ENCODE assay signal across 8 cellular contexts in the genomic region with DNA sequence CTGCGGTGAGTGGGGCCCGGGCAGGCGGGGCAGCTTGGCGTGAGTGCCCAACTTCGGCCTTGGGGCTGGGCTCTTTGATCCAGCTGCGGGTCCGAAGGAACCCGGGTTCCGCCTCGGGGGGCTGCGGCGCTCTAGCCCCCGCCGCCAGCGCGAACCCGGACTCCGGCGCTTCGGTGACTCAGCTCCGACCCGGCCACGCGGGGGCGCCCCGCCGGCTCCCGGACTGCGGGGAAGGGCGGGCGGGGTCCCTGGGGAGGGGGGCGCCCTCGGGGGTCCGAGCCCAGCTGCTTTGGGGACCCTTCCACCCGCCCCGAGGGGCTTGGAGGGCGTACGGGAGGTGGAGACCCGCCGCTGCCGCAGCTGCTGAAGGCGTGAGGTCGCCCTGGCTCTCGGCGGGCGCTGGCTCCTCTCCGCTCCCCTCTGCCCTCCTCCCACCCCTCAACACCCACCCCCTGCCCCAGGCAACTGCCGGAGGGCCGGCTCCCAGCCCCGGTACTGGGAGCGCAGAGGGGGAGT. TPM values are rescaled to one million over a fixed set of nuclear protein-coding genes. Genes with fewer than 3 reads are reported as not detected.
DNase-seq lines count a peak whose midpoint lies in the region; ATAC-seq and TF ChIP-seq lines count a peak whose summit lies in the region.

No MANE protein-coding gene starts in this region.

- TF ChIP-seq EP300 in transverse colon (IDR thresholded peaks at IDR 0.05; ENCODE audit: low read depth): no peak

- no peak for TF ChIP-seq CTCF in fibroblast of mammary gland (conservative IDR thresholded peaks at IDR 0.05; ENCODE audit: control insufficient read depth, insufficient read depth, low read depth, low read length)
- TF ChIP-seq CTCF in neural crest cell (conservative IDR thresholded peaks at IDR 0.05): peak; percentile 82
- TF ChIP-seq CTCF in transverse colon (IDR thresholded peaks at IDR 0.05): peak in 4 of 5 experiments; percentile 59 to 80 (median 70)

- peak; percentile 59 for ATAC-seq in GM18868 (IDR thresholded peaks at IDR 0.05; ENCODE audit: unreplicated experiment)

- in situ Hi-C loops in transverse colon (cut with MboI; ENCODE audit: low pct_ligation_motif_present in 1 of 4, low pct_unique_long_range_greater_than_20kb in 1 of 4, low sequenced_read_pairs in 3 of 4): loop anchor here in 2 of 4 donors (25.0 kb wide), 1 partner anchor 319 kb away; a partner anchor contains a TSS

- H3K4me1 Mint-ChIP-seq in neural crest cell: peaks cover 29% of the 10 kb centered on the region

- DNase-seq in 8988T: peak; percentile 86
- DNase-seq in MG63: peak; percentile 70
- DNase-seq in activated T-cell treated with anti-CD3 and anti-CD28 coated beads for 48 hours (ENCODE audit: low read depth): peak; percentile 41
- no peak for DNase-seq in fibroblast of mammary gland (ENCODE audit: low read depth)
- DNase-seq in neural crest cell (ENCODE audit: low read depth, low spot score): peak; percentile 33
- DNase-seq in transverse colon: peak; percentile 54
- DNase-seq in cerebellar cortex (ENCODE audit: low spot score): no peak

- peaks cover 6 to 36% (median 27%) of the 10 kb centered on the region in 4 donors for H3K4me1 ChIP-seq in transverse colon

- H3K4me3 Mint-ChIP-seq in neural crest cell: peak overlapping the region; percentile 91

- H3K9me3 ChIP-seq in MG63 (no peaks in the 10 kb centered on the region; the same call in 1 of the 2 replicates), transverse colon (no peaks in the 10 kb centered on the region)

- H3K9me3 Mint-ChIP-seq in neural crest cell: peaks cover 3% of the 10 kb centered on the region

- H3K27me3 ChIP-seq in MG63: no peaks in the 10 kb centered on the region
- no peaks in the 10 kb centered on the region for H3K27me3 ChIP-seq in transverse colon

- TF ChIP-seq POLR2A in transverse colon (IDR thresholded peaks at IDR 0.05): no peak

- H3K36me3 Mint-ChIP-seq in neural crest cell (ENCODE audit: low read depth): no peaks in the 10 kb centered on the region

- H3K27ac Mint-ChIP-seq in neural crest cell (ENCODE audit: unreplicated experiment): no peak overlapping the region

- H3K27me3 Mint-ChIP-seq in neural crest cell (ENCODE audit: low read depth): no peaks in the 10 kb centered on the region

- H3K27ac ChIP-seq in transverse colon: peak overlapping the region; percentile 78 to 92 (median 88)

- WGBS in transverse colon (ENCODE audit: low coverage in 1 of 2), 2 donors: 1% methylated on average over 33 of the region's 51 CpGs; no CpG with 5 or more reads in 1 of the 2 donors

- intact Hi-C loops in transverse colon (cut with DNase I; ENCODE audit: low total_unique reads): no loop called here

- peaks cover 4% of the 10 kb centered on the region; the same call in 1 of the 2 replicates for H3K36me3 ChIP-seq in MG63
- H3K36me3 ChIP-seq in transverse colon: no peaks in the 10 kb centered on the region

- H3K4me3 ChIP-seq in MG63 (peak overlapping the region; percentile 75), fibroblast of mammary gland (ENCODE audit: control insufficient read depth, low read depth, low read length) (peak overlapping the region; percentile 49), transverse colon (peak overlapping the region; percentile 67 to 96 (median 90))

RNA-seq across cellular contexts. Expression of a gene that starts 0.5 kb away (rescaled TPM):
- total RNA-seq in MG63 (2014; rRNA removed; shearing (Covaris generic); ENCODE audit: low replicate concordance): 45.8 and 50.1 TPM in 2 replicates
- total RNA-seq in neural crest cell: 33.1 and 36.9 TPM in 2 replicates
- total RNA-seq in transverse colon: 100 to 1,000 TPM in 2 of 4 donors, 10 to 100 TPM in 2; 41.6 to 154 (median 84.2) TPM

Comparison
In these comparisons a context has a peak if more than half of its experiments do, and no peak if none do; other contexts are left out.
1. DNase-seq: peak in 8988T (single experiment), MG63 (single experiment), activated T-cell treated with anti-CD3 and anti-CD28 coated beads for 48 hours (single experiment), neural crest cell (single experiment) and transverse colon (single experiment); none in fibroblast of mammary gland (single experiment) and cerebellar cortex (single experiment).
2. Peak in every context shown above with its lines, with median percentiles within 50 percentile points of each other: H3K4me3 ChIP-seq.